Comparison of ENCODE assay signal across 1 cellular context in genomic region chr17:45147102-45147580, GRCh38.
TF ChIP-seq lines count a peak whose summit lies in the region.

No MANE protein-coding gene starts in this region.

TF ChIP-seq in H1, 55 proteins besides CTCF, POLR2A, EP300 and RAD21:
- TF ChIP-seq EZH2 (IDR thresholded peaks at IDR 0.05; ENCODE audit: low read depth, low read length, severe bottlenecking) (no peak), MAFK (IDR thresholded peaks at IDR 0.05; ENCODE audit: low read depth, low read length) (no peak), YY1 (IDR thresholded peaks at IDR 0.05; ENCODE audit: low read depth, low read length) (peak; percentile 89), KDM5A (IDR thresholded peaks at IDR 0.05; ENCODE audit: low read length) (peak; percentile 17; the same call in 1 of the 2 replicates), CREB1 (IDR thresholded peaks at IDR 0.05) (no peak), CHD7 (IDR thresholded peaks at IDR 0.05; ENCODE audit: insufficient replicate concordance, low read length) (no peak), KDM4A (IDR thresholded peaks at IDR 0.05; ENCODE audit: low read depth, low read length, severe bottlenecking) (no peak), TAF1 (IDR thresholded peaks at IDR 0.05; ENCODE audit: low read depth, low read length) (peak; percentile 53), TAF7 (optimal IDR thresholded peaks at IDR 0.05; ENCODE audit: borderline replicate concordance, low read depth, low read length) (peak; percentile 49), POU5F1 (IDR thresholded peaks at IDR 0.05; ENCODE audit: low read depth, low read length) (no peak), CHD1 (IDR thresholded peaks at IDR 0.05; ENCODE audit: low read depth, low read length) (0 out of 2 replicates have a peak, but pooled peaks have one; percentile 58), POLR2AphosphoS5 (IDR thresholded peaks at IDR 0.05; ENCODE audit: low read depth, low read length) (peak; percentile 9; the same call in 1 of the 2 replicates), TBP (IDR thresholded peaks at IDR 0.05; ENCODE audit: low read depth, low read length) (peak; percentile 25; the same call in 1 of the 2 replicates)
